ENCODE assay signal across 26 cellular contexts in genomic region chr4:11376571-11376970, GRCh38.
"Had no signal": no experiment of that assay in that cellular context is flagged by ENCODE, and none has a peak within 500 bp of the region (broad histone marks: within the 10 kb centered on the region; RNA-seq: fewer than 3 reads in every experiment).

No MANE protein-coding gene starts in this region.

- DNase-seq: activated CD4-positive, alpha-beta T cell treated with anti-CD3 and anti-CD28 coated beads, Interleukin-2, amount 10 ng/mL, durations not matched to agents 24 days and 14 days; activated CD4-positive, alpha-beta T cell treated with anti-CD3 and anti-CD28 coated beads, Interleukin-2, amount 50 U/mL, for 4 hours; activated CD8-positive, alpha-beta T cell treated with anti-CD3 and anti-CD28 coated beads for 36 hours; activated gamma-delta T cell treated with Interleukin-2 at 50 U/mL for 16 hours; activated naive CD4-positive, alpha-beta T cell treated with anti-CD3 and anti-CD28 coated beads for 36 hours; activated T-cell treated with anti-CD3 and anti-CD28 coated beads, Interleukin-2, amount 50 U/mL, for 24 hours; adrenal gland; body of pancreas; Karpas-422; KBM-7; NCI-H1092 treated with DMSO at 0.1 percent for 48 hours; NCI-H1694; NCI-H1930; NCI-H2081 treated with DMSO at 0.1 percent for 48 hours; NCI-H2171 treated with DMSO at 0.1 percent for 48 hours; NCI-H2227 treated with DMSO at 0.1 percent for 48 hours; NCI-H446; NCI-H524 treated with DMSO at 0.1 percent for 48 hours; OCI-M1; SHP77; SJCRH30; T1000 had no signal

- H3K27ac ChIP-seq: adrenal gland, body of pancreas, breast epithelium, coronary artery, SJCRH30, SK-N-MC had no signal

- H3K4me1 ChIP-seq: adrenal gland, body of pancreas, breast epithelium, SJCRH30 had no signal

- ATAC-seq: activated CD8-positive, alpha-beta T cell treated with anti-CD3 and anti-CD28 coated beads for 36 hours; activated naive CD4-positive, alpha-beta T cell treated with anti-CD3 and anti-CD28 coated beads, Interleukin-2, amount 50 U/mL, for 72 hours; body of pancreas had no signal

- H3K27me3 ChIP-seq: adrenal gland, body of pancreas, breast epithelium, SJCRH30 had no signal

- H3K4me3 ChIP-seq: adrenal gland, body of pancreas, breast epithelium, coronary artery, SJCRH30, SK-N-MC had no signal

- H3K36me3 ChIP-seq: adrenal gland, breast epithelium, SJCRH30 had no signal
